In the genomic region with DNA sequence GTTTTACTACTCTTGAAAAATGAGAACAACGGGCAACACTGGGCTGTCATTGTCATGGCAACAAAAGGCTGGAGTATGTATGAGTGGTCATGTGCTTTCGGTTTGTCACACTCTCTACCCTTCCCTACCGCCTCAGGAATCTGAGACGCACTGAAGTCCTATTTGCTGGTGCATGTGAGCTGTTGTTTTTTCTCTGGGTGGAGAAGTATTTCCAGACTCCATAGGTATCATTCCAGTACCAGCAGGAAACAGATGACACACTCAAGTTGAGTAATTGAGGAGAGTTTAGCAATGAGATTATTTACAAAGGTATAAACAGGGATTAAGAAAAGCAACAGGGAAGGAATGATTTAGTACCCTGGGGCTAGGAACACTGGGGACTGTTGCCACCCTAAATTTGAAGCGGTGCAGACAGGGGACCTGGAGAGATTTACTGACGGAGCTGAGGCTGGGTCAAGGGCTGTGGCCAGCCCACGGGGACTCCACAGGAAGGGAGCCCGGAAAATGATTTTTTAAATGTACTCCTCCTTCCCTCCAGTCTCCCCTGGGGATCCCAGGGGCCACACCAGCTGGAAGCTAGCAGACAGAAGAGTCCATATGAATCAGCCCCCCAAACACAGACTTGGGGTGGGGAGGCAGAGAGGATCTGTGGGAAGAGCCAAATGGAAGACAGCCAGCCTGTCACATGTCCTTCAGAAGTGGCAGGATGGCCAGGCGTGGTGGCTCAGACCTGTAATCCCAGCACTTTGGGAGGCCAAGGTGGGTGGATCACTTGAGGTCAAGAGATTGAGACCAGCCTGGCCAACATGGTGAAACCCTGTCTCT, we compare ENCODE assay signal across 12 cellular contexts. TPM values are rescaled to one million over a fixed set of nuclear protein-coding genes. Genes with fewer than 3 reads are reported as not detected.
DNase-seq lines count a peak whose midpoint lies in the region; ATAC-seq lines count a peak whose summit lies in the region.
"Had no signal": no experiment of that assay in that cellular context is flagged by ENCODE, and none has a peak within 500 bp of the region (broad histone marks: within the 10 kb centered on the region; RNA-seq: fewer than 3 reads in every experiment).

No MANE protein-coding gene starts in this region.

- peak overlapping the region; percentile 21 for H3K27ac Mint-ChIP-seq in activated naive CD4-positive, alpha-beta T cell treated with anti-CD3 and anti-CD28 coated beads, Interleukin-2, amount 50 U/mL, for 24 hours
- no peak overlapping the region for H3K27ac Mint-ChIP-seq in activated naive CD4-positive, alpha-beta T cell treated with anti-CD3 and anti-CD28 coated beads, Interleukin-2, amount 50 U/mL, for 72 hours
- peak overlapping the region in 1 of 8 donors; percentile 50 for H3K27ac Mint-ChIP-seq in CD8-positive, alpha-beta memory T cell
- H3K27ac Mint-ChIP-seq: stimulated activated naive CD8-positive, alpha-beta T cell treated with anti-CD3 and anti-CD28 coated beads, Interleukin-15, Interleukin-2, amounts not matched to agents 100 ng/mL and 50 ng/mL, for 24 hours had no signal

- no peak for DNase-seq in activated naive CD4-positive, alpha-beta T cell treated with anti-CD3 and anti-CD28 coated beads, Interleukin-2, amount 50 U/mL, for 72 hours (ENCODE audit: low spot score in 2 of 2)
- DNase-seq in amniotic epithelial cell (ENCODE audit: low read depth) (peak; percentile 99), iris pigment epithelial cell (ENCODE audit: low read depth) (peak; percentile 99), DMS153 (lab: John Stamatoyannopoulos, UW) (no peak)
- no peak for DNase-seq in CD8-positive, alpha-beta memory T cell
- DNase-seq: C1 segment of cervical spinal cord, heart left ventricle had no signal

- H3K4me1 Mint-ChIP-seq in activated naive CD4-positive, alpha-beta T cell treated with anti-CD3 and anti-CD28 coated beads, Interleukin-2, amount 50 U/mL, for 24 hours = no peaks in the 10 kb centered on the region
- no peaks in the 10 kb centered on the region for H3K4me1 Mint-ChIP-seq in CD8-positive, alpha-beta memory T cell

- H3K27me3 Mint-ChIP-seq in activated naive CD4-positive, alpha-beta T cell treated with anti-CD3 and anti-CD28 coated beads, Interleukin-2, amount 50 U/mL, for 24 hours = peaks cover 7% of the 10 kb centered on the region
- H3K27me3 Mint-ChIP-seq in CD8-positive, alpha-beta memory T cell = peaks cover 31 to 55% of the 10 kb centered on the region in 2 donors

- POLR2A ChIA-PET in CD8-positive, alpha-beta memory T cell (lab: Charles Lee) = no interaction called here

- no peak overlapping the region for H3K4me3 Mint-ChIP-seq in activated naive CD4-positive, alpha-beta T cell treated with anti-CD3 and anti-CD28 coated beads, Interleukin-2, amount 50 U/mL, for 24 hours
- no peak overlapping the region for H3K4me3 Mint-ChIP-seq in CD8-positive, alpha-beta memory T cell
- H3K4me3 Mint-ChIP-seq: stimulated activated naive CD8-positive, alpha-beta T cell treated with anti-CD3 and anti-CD28 coated beads, Interleukin-15, Interleukin-2, amounts not matched to agents 100 ng/mL and 50 ng/mL, for 24 hours had no signal

- no peaks in the 10 kb centered on the region for H3K9me3 ChIP-seq in CD8-positive, alpha-beta memory T cell (ENCODE audit: low read length)

- CTCF ChIA-PET in CD8-positive, alpha-beta memory T cell (lab: Charles Lee) = interaction anchor here (1.2 to 1.6 kb wide), 2 partner anchors 10 to 13 kb away, joined by 3 to 4 read pairs; a partner anchor contains a TSS

- no peaks in the 10 kb centered on the region for H3K36me3 Mint-ChIP-seq in activated naive CD4-positive, alpha-beta T cell treated with anti-CD3 and anti-CD28 coated beads, Interleukin-2, amount 50 U/mL, for 24 hours
- no peaks in the 10 kb centered on the region for H3K36me3 Mint-ChIP-seq in activated naive CD4-positive, alpha-beta T cell treated with anti-CD3 and anti-CD28 coated beads, Interleukin-2, amount 50 U/mL, for 72 hours
- peaks cover 0 to 5% (median 2%) of the 10 kb centered on the region in 3 donors for H3K36me3 Mint-ChIP-seq in CD8-positive, alpha-beta memory T cell

- no peak overlapping the region for H3K27ac ChIP-seq in CD8-positive, alpha-beta memory T cell (ENCODE audit: low read depth, low read length)
- H3K27ac ChIP-seq: heart left ventricle, parathyroid adenoma had no signal

- H3K9me3 Mint-ChIP-seq in activated naive CD4-positive, alpha-beta T cell treated with anti-CD3 and anti-CD28 coated beads, Interleukin-2, amount 50 U/mL, for 24 hours = no peaks in the 10 kb centered on the region
- peaks cover 0 to 3% of the 10 kb centered on the region in 2 donors for H3K9me3 Mint-ChIP-seq in activated naive CD4-positive, alpha-beta T cell treated with anti-CD3 and anti-CD28 coated beads, Interleukin-2, amount 50 U/mL, for 72 hours
- H3K9me3 Mint-ChIP-seq in CD8-positive, alpha-beta memory T cell = peaks cover 0 to 4% (median 0%) of the 10 kb centered on the region in 5 donors
- H3K9me3 Mint-ChIP-seq: stimulated activated naive CD8-positive, alpha-beta T cell treated with anti-CD3 and anti-CD28 coated beads, Interleukin-15, Interleukin-2, amounts not matched to agents 100 ng/mL and 50 ng/mL, for 24 hours had no signal

- ATAC-seq in activated naive CD4-positive, alpha-beta T cell treated with anti-CD3 and anti-CD28 coated beads, Interleukin-2, amount 50 U/mL, for 72 hours = no peak
- ATAC-seq in HG03378 (IDR thresholded peaks at IDR 0.05; ENCODE audit: unreplicated experiment) = no peak
- ATAC-seq in GM21515 (IDR thresholded peaks at IDR 0.05; ENCODE audit: unreplicated experiment) = no peak
- ATAC-seq: heart left ventricle had no signal

- H3K4me3 ChIP-seq in CD8-positive, alpha-beta memory T cell (ENCODE audit: low read length) = no peak overlapping the region
- H3K4me3 ChIP-seq: heart left ventricle had no signal

- H3K4me1 ChIP-seq in CD8-positive, alpha-beta memory T cell (ENCODE audit: insufficient read depth, low read length) = no peaks in the 10 kb centered on the region

- H3K36me3 ChIP-seq in CD8-positive, alpha-beta memory T cell (ENCODE audit: insufficient read depth, low read length) = no peaks in the 10 kb centered on the region
- H3K36me3 ChIP-seq: heart left ventricle had no signal

- peaks cover 9% of the 10 kb centered on the region for H3K27me3 ChIP-seq in CD8-positive, alpha-beta memory T cell (ENCODE audit: insufficient read depth, low read length, poor library complexity, severe bottlenecking)

RNA-seq across cellular contexts. Expression of a gene that starts 13.2 kb away (rescaled TPM):
- total RNA-seq in activated naive CD4-positive, alpha-beta T cell treated with anti-CD3 and anti-CD28 coated beads, Interleukin-2, amount 50 U/mL, for 72 hours = 10 to 100 TPM; 19.5 to 51.4 TPM
- 10 to 100 TPM; 21.8 to 22.8 TPM for total RNA-seq in CD8-positive, alpha-beta memory T cell
- polyA plus RNA-seq in CD8-positive, alpha-beta memory T cell = 14.6 TPM

Comparison
In these comparisons a context has a peak if more than half of its experiments do, and no peak if none do; other contexts are left out.
1. DNase-seq: peak in amniotic epithelial cell (single experiment) and iris pigment epithelial cell (single experiment); none in activated naive CD4-positive, alpha-beta T cell treated with anti-CD3 and anti-CD28 coated beads, Interleukin-2, amount 50 U/mL, for 72 hours (0 of 2), DMS153 (single experiment) and CD8-positive, alpha-beta memory T cell (0 of 5).